ENCODE assay signal across 7 cellular contexts in the genomic region with DNA sequence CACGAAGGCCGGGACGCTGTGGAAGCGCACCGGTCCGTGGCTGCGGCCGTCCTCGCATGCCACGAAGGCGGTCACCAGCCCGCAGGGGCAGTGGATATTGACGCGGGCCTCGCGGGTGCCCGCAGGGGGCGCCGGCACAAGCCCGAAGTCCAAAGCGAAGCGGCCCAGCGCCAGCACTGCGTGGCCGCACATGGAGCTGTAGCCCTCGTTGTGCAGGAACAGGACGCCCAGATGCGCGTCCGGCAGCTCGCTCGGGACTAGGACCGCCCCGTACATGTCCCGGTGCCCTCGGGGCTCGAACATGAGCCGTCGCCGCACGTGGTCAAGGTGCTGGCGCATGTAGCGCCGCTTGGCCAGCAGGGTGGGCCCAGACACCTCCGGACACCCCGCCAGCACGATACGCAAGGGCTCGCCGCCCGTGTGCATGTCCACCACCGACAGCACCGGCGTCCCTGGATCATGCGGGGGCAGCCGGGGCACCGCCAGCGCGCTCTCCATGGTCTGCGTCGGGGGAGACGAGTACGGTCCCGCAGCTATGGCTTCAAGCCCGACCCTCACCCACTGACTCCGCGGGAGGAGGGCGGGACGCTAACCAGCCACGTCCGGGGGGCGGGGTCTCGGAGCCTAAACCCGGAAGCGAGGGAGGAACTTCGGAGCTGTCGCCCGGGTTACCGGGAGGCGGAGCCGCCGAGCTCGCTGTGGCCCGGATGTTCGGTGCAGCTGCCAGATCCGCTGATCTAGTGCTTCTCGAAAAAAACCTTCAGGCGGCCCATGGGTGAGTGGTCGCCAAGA.
DNase-seq lines count a peak whose midpoint lies in the region; ATAC-seq and TF ChIP-seq lines count a peak whose summit lies in the region.

A gene with protein sequence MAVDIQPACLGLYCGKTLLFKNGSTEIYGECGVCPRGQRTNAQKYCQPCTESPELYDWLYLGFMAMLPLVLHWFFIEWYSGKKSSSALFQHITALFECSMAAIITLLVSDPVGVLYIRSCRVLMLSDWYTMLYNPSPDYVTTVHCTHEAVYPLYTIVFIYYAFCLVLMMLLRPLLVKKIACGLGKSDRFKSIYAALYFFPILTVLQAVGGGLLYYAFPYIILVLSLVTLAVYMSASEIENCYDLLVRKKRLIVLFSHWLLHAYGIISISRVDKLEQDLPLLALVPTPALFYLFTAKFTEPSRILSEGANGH (plus strand): TSS at position 699 of the 792 bp plus-strand sequence. CDS start 73 bp downstream, at position 772.
A gene (minus strand): TSS at position 590 of the 792 bp plus-strand sequence. CDS start 92 bp downstream, at position 498.

- TF ChIP-seq CTCF in astrocyte of the cerebellum (IDR thresholded peaks at IDR 0.05; ENCODE audit: low read depth, low read length, missing control alignments): peak; percentile 64

- peak within 1 kb of the TSS; percentile 78 for H3K4me3 ChIP-seq in astrocyte of the cerebellum (ENCODE audit: low read depth, low read length)

- ATAC-seq in GM18508 (IDR thresholded peaks at IDR 0.05; ENCODE audit: insufficient read depth, unreplicated experiment) (peak; percentile 61), HG03025 (IDR thresholded peaks at IDR 0.05; ENCODE audit: low FRiP score, unreplicated experiment) (peak; percentile 92)

- in situ Hi-C loops in astrocyte of the cerebellum (cut with HindIII; ENCODE audit: low sequenced_read_pairs): no loop called here

- DNase-seq in NCI-H2029 treated with DMSO at 0.1 percent for 48 hours (lab: John Stamatoyannopoulos, UW): peak; percentile 92
- DNase-seq in T-helper 9 cell: peak; percentile 98
- peak; percentile 89 for DNase-seq in astrocyte of the cerebellum (ENCODE audit: low read depth)
- peak; percentile 90 for DNase-seq in hepatic stellate cell (ENCODE audit: low spot score)
- DNase-seq in retina: peak; percentile 99

Comparison
In these comparisons a context has a peak if more than half of its experiments do, and no peak if none do; other contexts are left out.
1. Peak in every context shown above with its lines: DNase-seq, ATAC-seq and H3K4me3 ChIP-seq.